In genomic region chr17:38740016-38740415, GRCh38 we compare ENCODE assay signal across 7 cellular contexts. TPM values are rescaled to one million over a fixed set of nuclear protein-coding genes. Genes with fewer than 3 reads are reported as not detected.
"Had no signal": no experiment of that assay in that cellular context is flagged by ENCODE, and none has a peak within 500 bp of the region (broad histone marks: within the 10 kb centered on the region; RNA-seq: fewer than 3 reads in every experiment).

No MANE protein-coding gene starts in this region.

- H3K4me1 ChIP-seq: HAP-1 had no signal

- H2AFZ ChIP-seq: GM23338 had no signal

- H3K4me2 ChIP-seq: GM23338 had no signal

- DNase-seq: H7, HFFc6, KBM-7 had no signal

- ATAC-seq: GM23338, HCT116 had no signal

- H3K9me3 ChIP-seq: HAP-1 had no signal

- H3K4me3 ChIP-seq: GM23338, HAP-1 had no signal

RNA-seq across cellular contexts. Expression of gene PCGF2, which starts 8.1 kb away (rescaled TPM):
- polyA plus RNA-seq: IgD-negative memory B cell had no signal
